Comparison of ENCODE assay signal across 14 cellular contexts in the genomic region with DNA sequence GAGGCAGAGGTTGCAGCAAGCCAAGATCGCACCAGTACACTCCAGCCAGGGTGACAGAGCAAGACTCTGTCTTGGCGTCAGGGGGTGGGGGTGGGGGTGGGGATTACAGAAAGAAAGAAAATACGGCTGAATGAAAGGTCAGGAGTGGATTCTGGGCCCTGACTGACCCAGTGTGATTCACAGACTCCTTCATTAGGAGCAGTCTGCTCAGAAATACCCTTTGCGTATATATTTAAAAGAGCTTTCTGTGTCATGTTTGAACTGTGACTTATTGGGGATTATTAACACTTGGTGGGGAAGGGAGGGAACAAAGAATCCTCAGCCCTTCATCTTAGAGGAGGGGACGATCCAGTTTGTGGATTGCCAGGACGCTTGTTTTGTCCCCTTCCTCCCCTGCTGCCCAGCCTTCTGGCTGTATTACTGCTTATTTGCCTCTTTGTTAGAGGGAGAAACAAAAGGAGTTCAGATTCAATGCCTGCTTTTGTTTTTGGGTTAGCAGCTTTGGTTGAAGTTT.
DNase-seq lines count a peak whose midpoint lies in the region; TF ChIP-seq lines count a peak whose summit lies in the region.
"Had no signal": no experiment of that assay in that cellular context is flagged by ENCODE, and none has a peak within 500 bp of the region (broad histone marks: within the 10 kb centered on the region; RNA-seq: fewer than 3 reads in every experiment).

No MANE protein-coding gene starts in this region.

- H3K79me2 ChIP-seq in trophoblast cell (ENCODE audit: control insufficient read depth, insufficient read depth, low read length, poor library complexity): no peaks in the 10 kb centered on the region

- H3K4ac ChIP-seq in trophoblast cell (ENCODE audit: low read depth, low read length): no peak overlapping the region

- H3K4me1 ChIP-seq in endodermal cell (ENCODE audit: control insufficient read depth, insufficient read depth, low read length) (peaks cover 35% of the 10 kb centered on the region), trophoblast cell (ENCODE audit: control insufficient read depth in 1 of 2, insufficient read depth in 2 of 2, low read length in 2 of 2) (peaks cover 9 to 10% of the 10 kb centered on the region in 2 experiments)

- H3K4me3 Mint-ChIP-seq in endodermal cell: peak overlapping the region; percentile 46
- H3K4me3 Mint-ChIP-seq in type B pancreatic cell: no peak overlapping the region
- H3K4me3 Mint-ChIP-seq: CD8-positive, alpha-beta T cell had no signal

- H3K36me3 Mint-ChIP-seq in endodermal cell (ENCODE audit: low read depth) (no peaks in the 10 kb centered on the region), type B pancreatic cell (peaks cover 12% of the 10 kb centered on the region)
- H3K36me3 Mint-ChIP-seq: CD8-positive, alpha-beta T cell had no signal

- H3K4me2 ChIP-seq in trophoblast cell (ENCODE audit: low read length): no peak overlapping the region

- H3K27me3 Mint-ChIP-seq in endodermal cell (ENCODE audit: insufficient read depth) (no peaks in the 10 kb centered on the region), type B pancreatic cell (no peaks in the 10 kb centered on the region)

- peaks cover 2% of the 10 kb centered on the region for H3K79me1 ChIP-seq in trophoblast cell (ENCODE audit: low read length)

- no peak overlapping the region for H3K18ac ChIP-seq in trophoblast cell (ENCODE audit: low read length)

- H2AK5ac ChIP-seq in trophoblast cell (ENCODE audit: low read length): no peak overlapping the region

- H2BK120ac ChIP-seq in trophoblast cell (ENCODE audit: insufficient read depth, low read length, poor library complexity): no peak overlapping the region

- H2AFZ ChIP-seq in trophoblast cell (ENCODE audit: insufficient read depth, low read length, poor library complexity): no peak overlapping the region

- H3K9me3 Mint-ChIP-seq in endodermal cell (no peaks in the 10 kb centered on the region), type B pancreatic cell (peaks cover 6% of the 10 kb centered on the region)
- H3K9me3 Mint-ChIP-seq: activated naive CD4-positive, alpha-beta T cell treated with anti-CD3 and anti-CD28 coated beads, Interleukin-2, amount 50 U/mL, for 72 hours; CD8-positive, alpha-beta T cell had no signal

- no peak overlapping the region for H2BK5ac ChIP-seq in trophoblast cell (ENCODE audit: low read depth, low read length, poor library complexity)

- no peak overlapping the region for H3K23ac ChIP-seq in trophoblast cell (ENCODE audit: low read length)

- H2BK12ac ChIP-seq in trophoblast cell (ENCODE audit: low read length): no peak overlapping the region

- H3K4me3 ChIP-seq in endodermal cell (ENCODE audit: low read length) (peak overlapping the region; percentile 27), trophoblast cell (ENCODE audit: low read depth, low read length) (no peak overlapping the region)

- H3K36me3 ChIP-seq in endodermal cell (ENCODE audit: control insufficient read depth, insufficient read depth, low read length): no peaks in the 10 kb centered on the region
- no peaks in the 10 kb centered on the region for H3K36me3 ChIP-seq in trophoblast cell (ENCODE audit: control insufficient read depth in 1 of 2, insufficient read depth in 2 of 2, low read length in 2 of 2)

- H3K27me3 ChIP-seq in endodermal cell (ENCODE audit: control insufficient read depth, insufficient read depth, low read length, poor library complexity, severe bottlenecking) (no peaks in the 10 kb centered on the region), trophoblast cell (ENCODE audit: insufficient read depth, low read length) (no peaks in the 10 kb centered on the region)

- H3K27ac Mint-ChIP-seq in endodermal cell: peak overlapping the region; percentile 97
- H3K27ac Mint-ChIP-seq in type B pancreatic cell: peak overlapping the region; percentile 62
- H3K27ac Mint-ChIP-seq: activated naive CD4-positive, alpha-beta T cell treated with anti-CD3 and anti-CD28 coated beads, Interleukin-2, amount 50 U/mL, for 72 hours; CD8-positive, alpha-beta T cell had no signal

- H3K9ac ChIP-seq in endodermal cell (ENCODE audit: extremely low read depth, low read length, poor library complexity, severe bottlenecking) (peak overlapping the region; percentile 18), trophoblast cell (ENCODE audit: low read length) (no peak overlapping the region)

- peak; percentile 68 for DNase-seq in NCI-H82 (lab: John Stamatoyannopoulos, UW)
- DNase-seq in NCI-H82 treated with DMSO at 0.1 percent for 48 hours (lab: John Stamatoyannopoulos, UW; ENCODE audit: unreplicated experiment): no peak
- DNase-seq in endodermal cell: peak; percentile 89
- peak; percentile 82 for DNase-seq in midbrain (lab: John Stamatoyannopoulos, UW)
- DNase-seq in type B pancreatic cell (ENCODE audit: extremely low spot score, unreplicated experiment): no peak
- DNase-seq in SW 1271 (lab: John Stamatoyannopoulos, UW): no peak
- DNase-seq in A172 (ENCODE audit: low spot score): no peak
- no peak for DNase-seq in trophoblast cell
- DNase-seq: 8988T; activated CD8-positive, alpha-beta memory T cell treated with anti-CD3 and anti-CD28 coated beads, Interleukin-2, amount 50 U/mL, for 48 hours; CD8-positive, alpha-beta T cell; MM.1S; NCI-H2171 had no signal

- 2 to 7% methylated on average over 2 to 6 of the region's 6 CpGs for WGBS in endodermal cell (ENCODE audit: insufficient coverage in 1 of 2, insufficient read length in 1 of 2), 2 experiments
- WGBS in trophoblast cell (ENCODE audit: extremely low coverage, insufficient coverage, insufficient read length): no CpG with 5 or more reads among the region's 6 CpGs

- H3K9me3 ChIP-seq in endodermal cell (ENCODE audit: control insufficient read depth, low read length) (no peaks in the 10 kb centered on the region), trophoblast cell (ENCODE audit: insufficient read depth, low read depth, low read length) (no peaks in the 10 kb centered on the region)

- H3K4me1 Mint-ChIP-seq in endodermal cell (peaks cover 72% of the 10 kb centered on the region), type B pancreatic cell (ENCODE audit: unreplicated experiment) (peaks cover 55% of the 10 kb centered on the region)

- H4K8ac ChIP-seq in trophoblast cell (ENCODE audit: low read depth, low read length): no peak overlapping the region

- H4K12ac ChIP-seq in trophoblast cell (ENCODE audit: low read depth, low read length): no peak overlapping the region

- no peak for TF ChIP-seq CTCF in endodermal cell (conservative IDR thresholded peaks at IDR 0.05)
- TF ChIP-seq CTCF in type B pancreatic cell (conservative IDR thresholded peaks at IDR 0.05): no peak

- H3K14ac ChIP-seq in trophoblast cell (ENCODE audit: low read length): no peak overlapping the region

- H4K91ac ChIP-seq in trophoblast cell (ENCODE audit: low read depth, low read length): no peak overlapping the region

- peak overlapping the region; percentile 93 for H3K27ac ChIP-seq in endodermal cell (ENCODE audit: low read depth, low read length)
- H3K27ac ChIP-seq in trophoblast cell (ENCODE audit: low read depth, low read length): no peak overlapping the region

Comparison
In these comparisons a context has a peak if more than half of its experiments do, and no peak if none do; other contexts are left out.
1. DNase-seq: peak in NCI-H82 (single experiment), endodermal cell (single experiment) and midbrain (single experiment); none in NCI-H82 treated with DMSO at 0.1 percent for 48 hours (single experiment), type B pancreatic cell (single experiment), SW 1271 (0 of 2), A172 (single experiment) and trophoblast cell (0 of 2).